7 cellular contexts compared by ENCODE assay signal in genomic region chr11:111926505-111927391, GRCh38. TPM values are rescaled to one million over a fixed set of nuclear protein-coding genes. Genes with fewer than 3 reads are reported as not detected.
DNase-seq lines count a peak whose midpoint lies in the region; ATAC-seq and TF ChIP-seq lines count a peak whose summit lies in the region.

No MANE protein-coding gene starts in this region.

- H3K27me3 ChIP-seq in hepatocyte, result no peaks in the 10 kb centered on the region

- DNase-seq in NCI-H2029 (lab: John Stamatoyannopoulos, UW) (peak; percentile 97), T-helper 9 cell (peak; percentile 90), astrocyte of the hippocampus (ENCODE audit: low read depth, low spot score) (peak; percentile 99), hepatocyte (ENCODE audit: low spot score) (peak; percentile 99), renal cortical epithelial cell (ENCODE audit: low read depth) (peak; percentile 91)

- H3K4me1 ChIP-seq in hepatocyte (ENCODE audit: insufficient read depth), result peaks cover 34% of the 10 kb centered on the region

- no peak overlapping the region for H3K4me3 ChIP-seq in hepatocyte

- WGBS in hepatocyte (ENCODE audit: low lambda C conversion rate, missing lambda C conversion rate), result 1% methylated on average over 25 of the region's 47 CpGs

- H3K36me3 ChIP-seq in hepatocyte (replicated peaks; ENCODE audit: insufficient read depth, low read depth), result no peaks in the 10 kb centered on the region

- TF ChIP-seq CTCF in hepatocyte (IDR thresholded peaks at IDR 0.05; ENCODE audit: poor library complexity), result no peak

- no peaks in the 10 kb centered on the region for H3K9me2 ChIP-seq in hepatocyte (replicated peaks; ENCODE audit: insufficient read depth)

- H3K9me3 ChIP-seq in hepatocyte (ENCODE audit: low read depth), result no peaks in the 10 kb centered on the region

- peaks cover 3% of the 10 kb centered on the region for H3K79me2 ChIP-seq in hepatocyte

- H2AFZ ChIP-seq in hepatocyte, result peak overlapping the region; percentile 20

- H4K20me1 ChIP-seq in hepatocyte (ENCODE audit: insufficient read depth, poor library complexity, severe bottlenecking), result no peaks in the 10 kb centered on the region

- H3K4me2 ChIP-seq in hepatocyte, result peak overlapping the region; percentile 73

- ATAC-seq in GM18508 (IDR thresholded peaks at IDR 0.05; ENCODE audit: insufficient read depth, unreplicated experiment) (peak; percentile 75), HG02981 (IDR thresholded peaks at IDR 0.05; ENCODE audit: unreplicated experiment) (peak; percentile 87)

- peak overlapping the region; percentile 89 for H3K27ac ChIP-seq in hepatocyte

RNA-seq across cellular contexts. Expression of gene C11orf52, which starts 8.0 kb away (rescaled TPM):
- total RNA-seq in hepatocyte, result 8.7 and 14.8 TPM in 2 replicates
- polyA plus RNA-seq in hepatocyte, result 21.1 and 23.7 TPM in 2 replicates
- 9.2 and 15.3 TPM in 2 replicates for total RNA-seq in renal cortical epithelial cell

RNA-seq across cellular contexts. Expression of gene DIXDC1, which starts 10.4 kb away (rescaled TPM):
- 14.7 and 18.4 TPM in 2 replicates for total RNA-seq in hepatocyte
- 5.2 and 8.2 TPM in 2 replicates for polyA plus RNA-seq in hepatocyte
- 58.9 and 64.7 TPM in 2 replicates for total RNA-seq in renal cortical epithelial cell

RNA-seq across cellular contexts. Expression of gene HSPB2, which starts 14.2 kb away (rescaled TPM):
- not detected in 2 replicates for total RNA-seq in hepatocyte
- 0.19 and 0.29 TPM in 2 replicates for polyA plus RNA-seq in hepatocyte
- 0.10 and 0.69 TPM in 2 replicates for total RNA-seq in renal cortical epithelial cell

RNA-seq across cellular contexts. Expression of gene CRYAB, which starts 15.2 kb away (rescaled TPM):
- total RNA-seq in hepatocyte (15.7 and 20.5 TPM in 2 replicates), renal cortical epithelial cell (63.0 and 179 TPM in 2 replicates)
- polyA plus RNA-seq in hepatocyte, result 64.8 and 123 TPM in 2 replicates

RNA-seq across cellular contexts. Expression of gene CFAP68, which starts 47.4 kb away (rescaled TPM):
- 21.1 and 24.6 TPM in 2 replicates for total RNA-seq in hepatocyte
- polyA plus RNA-seq in hepatocyte, result 19.9 and 21.8 TPM in 2 replicates
- 7.6 and 20.1 TPM in 2 replicates for total RNA-seq in renal cortical epithelial cell
